In the genomic region with DNA sequence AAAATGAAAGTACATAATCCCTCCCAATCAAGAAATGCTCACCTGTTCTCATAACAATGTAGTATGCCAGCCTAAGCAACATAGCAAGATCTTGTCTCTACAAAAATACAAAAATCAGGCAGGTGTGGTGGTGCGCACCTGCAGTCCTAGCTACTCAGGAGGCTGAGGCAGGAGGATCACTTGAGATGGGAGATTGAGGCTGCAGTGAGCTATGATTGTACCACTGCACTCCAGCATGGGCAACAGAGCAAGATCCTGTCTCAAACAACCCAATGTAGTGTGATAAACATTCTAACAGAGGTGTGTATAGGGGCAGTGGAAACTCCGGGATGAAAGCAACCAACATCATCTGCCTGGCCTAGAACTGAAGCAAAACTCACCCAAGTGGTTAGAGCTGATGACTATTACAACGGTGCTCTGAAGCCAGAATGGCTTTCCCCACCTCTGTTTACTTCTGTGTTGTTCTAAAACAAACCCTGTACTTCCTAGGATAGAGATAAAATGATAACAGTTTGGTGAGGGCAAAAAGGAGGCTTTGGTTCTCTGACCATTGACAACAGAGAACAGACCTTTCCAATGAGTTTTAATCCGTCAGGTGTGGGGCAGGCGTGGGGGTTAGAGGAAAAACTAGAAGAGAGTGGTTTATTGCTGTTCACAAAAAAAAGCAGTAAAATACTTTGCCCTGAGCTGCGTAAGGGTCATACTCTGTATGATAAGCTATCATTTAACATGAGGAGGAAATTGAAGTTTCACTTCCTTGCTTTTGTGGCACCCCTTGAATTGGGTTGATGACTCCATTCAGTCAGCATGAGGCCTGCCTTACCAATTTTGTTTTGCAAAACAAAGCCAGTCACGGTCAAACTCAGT, we compare ENCODE assay signal across 29 cellular contexts. TPM values are rescaled to one million over a fixed set of nuclear protein-coding genes. Genes with fewer than 3 reads are reported as not detected.
DNase-seq lines count a peak whose midpoint lies in the region; ATAC-seq and TF ChIP-seq lines count a peak whose summit lies in the region.
"Had no signal": no experiment of that assay in that cellular context is flagged by ENCODE, and none has a peak within 500 bp of the region (broad histone marks: within the 10 kb centered on the region; RNA-seq: fewer than 3 reads in every experiment).

No MANE protein-coding gene starts in this region.

- H3K9ac ChIP-seq in BLaER1 (no peak overlapping the region), GM23248 (no peak overlapping the region)

- DNase-seq in GM23338 (ENCODE audit: low spot score), result no peak
- peak; percentile 17 for DNase-seq in NCI-H2227 treated with DMSO at 0.1 percent for 48 hours (lab: John Stamatoyannopoulos, UW)
- no peak for DNase-seq in GM23248
- DNase-seq in SW480 (ENCODE audit: low spot score), result no peak
- no peak for DNase-seq in dermis blood vessel endothelial cell
- DNase-seq in islet precursor cell, result no peak
- DNase-seq: activated CD4-positive, alpha-beta memory T cell treated with anti-CD3 and anti-CD28 coated beads for 36 hours; activated naive CD4-positive, alpha-beta T cell treated with anti-CD3 and anti-CD28 coated beads, Interleukin-2, amount 50 U/mL, for 16 hours; activated T-cell treated with anti-CD3 and anti-CD28 coated beads, Interleukin-2, amount 50 U/mL, for 4 hours; cerebellar nuclear complex; effector memory CD8-positive, alpha-beta T cell; esophagus squamous epithelium; left lung; MM.1S; NCI-H2029 treated with DMSO at 0.1 percent for 48 hours; NCI-H524; OCI-M1; SHP77; spleen; stimulated activated CD4-positive, alpha-beta T cell treated with anti-CD3 and anti-CD28 coated beads, Interleukin-4, amount 100 ng/mL, for 4 hours; substantia nigra had no signal

- H3K27me3 Mint-ChIP-seq in GM23338 (ENCODE audit: insufficient read depth, low read depth, poor library complexity), result peaks cover 46% of the 10 kb centered on the region
- H3K27me3 Mint-ChIP-seq in dendritic cell treated with granulocyte-macrophage colony-stimulating factor and Interleukin-4, amounts not matched to agents 40 ng/mL and 50 ng/mL, for 4 days, result peaks cover 28% of the 10 kb centered on the region

- H3F3A ChIP-seq in GM23338 (replicated peaks; ENCODE audit: low read depth), result no peaks in the 10 kb centered on the region
- H3F3A ChIP-seq in GM23248 (ENCODE audit: insufficient read depth), result no peaks in the 10 kb centered on the region

- TF ChIP-seq CTCF in GM23338 (conservative IDR thresholded peaks at IDR 0.05; ENCODE audit: low read depth in 2 of 2), result no peak

- H3K4me1 Mint-ChIP-seq in GM23338, result peaks cover 24% of the 10 kb centered on the region
- H3K4me1 Mint-ChIP-seq in dendritic cell treated with granulocyte-macrophage colony-stimulating factor and Interleukin-4, amounts not matched to agents 40 ng/mL and 50 ng/mL, for 4 days (ENCODE audit: low read depth), result peaks cover 9% of the 10 kb centered on the region

- H3K27me3 ChIP-seq in BLaER1 (no peaks in the 10 kb centered on the region), GM23338 (ENCODE audit: insufficient read depth) (peaks cover 61% of the 10 kb centered on the region), GM23248 (replicated peaks; ENCODE audit: insufficient read depth) (peaks cover 35% of the 10 kb centered on the region)
- H3K27me3 ChIP-seq: ascending aorta, vagina had no signal

- peak overlapping the region; percentile 29 for H3K4me2 ChIP-seq in BLaER1
- peak overlapping the region; percentile 61 for H3K4me2 ChIP-seq in GM23338
- H3K4me2 ChIP-seq in GM23248 (ENCODE audit: unreplicated experiment), result no peak overlapping the region
- H3K4me2 ChIP-seq: A549 had no signal

- in situ Hi-C loops in GM23248 (cut with MboI), result no loop called here

- H3K9me3 ChIP-seq in BLaER1 (no peaks in the 10 kb centered on the region), GM23248 (ENCODE audit: low read depth) (no peaks in the 10 kb centered on the region)
- H3K9me3 ChIP-seq: A549, ascending aorta, esophagus squamous epithelium, left lung, spleen, vagina had no signal

- H3K36me3 ChIP-seq in BLaER1 (no peaks in the 10 kb centered on the region), GM23338 (ENCODE audit: insufficient read depth) (no peaks in the 10 kb centered on the region), GM23248 (ENCODE audit: low read depth) (no peaks in the 10 kb centered on the region)
- H3K36me3 ChIP-seq: ascending aorta, esophagus squamous epithelium, left lung, spleen, vagina had no signal

- no peak overlapping the region for H3K4me3 ChIP-seq in BLaER1
- H3K4me3 ChIP-seq in GM23338, result peak overlapping the region; percentile 13; the same call in 1 of the 2 replicates
- H3K4me3 ChIP-seq in GM23248, result no peak overlapping the region
- H3K4me3 ChIP-seq: A549, ascending aorta, esophagus squamous epithelium, left lung, spleen, vagina had no signal

- H3K36me3 Mint-ChIP-seq in GM23338 (ENCODE audit: low read depth), result no peaks in the 10 kb centered on the region; the same call in 2 of the 3 replicates
- no peaks in the 10 kb centered on the region for H3K36me3 Mint-ChIP-seq in dendritic cell treated with granulocyte-macrophage colony-stimulating factor and Interleukin-4, amounts not matched to agents 40 ng/mL and 50 ng/mL, for 4 days (ENCODE audit: low read depth)
- H3K36me3 Mint-ChIP-seq: activated CD4-positive, alpha-beta memory T cell treated with anti-CD3 and anti-CD28 coated beads for 36 hours had no signal

- H3K27ac ChIP-seq in BLaER1 (0 out of 2 replicates have a peak overlapping the region, but pooled peaks have one; percentile 1), GM23338 (ENCODE audit: low read depth) (no peak overlapping the region), GM23248 (no peak overlapping the region)
- H3K27ac ChIP-seq: A549, ascending aorta, C4-2B, esophagus squamous epithelium, left lung, vagina had no signal

- no peak overlapping the region for H2AFZ ChIP-seq in GM23338
- H2AFZ ChIP-seq in GM23248, result no peak overlapping the region

- WGBS in GM23248 (ENCODE audit: low coverage in 1 of 2, low lambda C conversion rate in 2 of 2, missing lambda C conversion rate in 2 of 2), 2 experiments, result 48 to 55% methylated on average over 7 of the region's 7 CpGs

- H3K4me1 ChIP-seq in BLaER1 (peaks cover 14% of the 10 kb centered on the region), GM23338 (ENCODE audit: insufficient read depth) (peaks cover 18% of the 10 kb centered on the region), GM23248 (ENCODE audit: insufficient read depth) (no peaks in the 10 kb centered on the region)
- H3K4me1 ChIP-seq: A549, ascending aorta, esophagus squamous epithelium, left lung, vagina had no signal

- H3K4me3 Mint-ChIP-seq in GM23338, result 0 out of 3 replicates have a peak overlapping the region, but pooled peaks have one; percentile 0
- no peak overlapping the region for H3K4me3 Mint-ChIP-seq in dendritic cell treated with granulocyte-macrophage colony-stimulating factor and Interleukin-4, amounts not matched to agents 40 ng/mL and 50 ng/mL, for 4 days
- H3K4me3 Mint-ChIP-seq: activated CD4-positive, alpha-beta memory T cell treated with anti-CD3 and anti-CD28 coated beads for 36 hours; activated T-cell treated with anti-CD3 and anti-CD28 coated beads, Interleukin-2, amount 50 U/mL, for 4 hours; effector memory CD8-positive, alpha-beta T cell had no signal

- no peak overlapping the region for H3K27ac Mint-ChIP-seq in GM23338
- peak overlapping the region; percentile 26 for H3K27ac Mint-ChIP-seq in dendritic cell treated with granulocyte-macrophage colony-stimulating factor and Interleukin-4, amounts not matched to agents 40 ng/mL and 50 ng/mL, for 4 days
- H3K27ac Mint-ChIP-seq: activated CD4-positive, alpha-beta memory T cell treated with anti-CD3 and anti-CD28 coated beads for 36 hours; effector memory CD8-positive, alpha-beta T cell had no signal

- intact Hi-C loops in dendritic cell treated with granulocyte-macrophage colony-stimulating factor and Interleukin-4, amounts not matched to agents 40 ng/mL and 50 ng/mL, for 4 days (cut with micrococcal nuclease), result no loop called here

- peaks cover 4% of the 10 kb centered on the region; the same call in 1 of the 3 replicates for H3K9me3 Mint-ChIP-seq in GM23338
- no peaks in the 10 kb centered on the region for H3K9me3 Mint-ChIP-seq in dendritic cell treated with granulocyte-macrophage colony-stimulating factor and Interleukin-4, amounts not matched to agents 40 ng/mL and 50 ng/mL, for 4 days
- H3K9me3 Mint-ChIP-seq: activated CD4-positive, alpha-beta memory T cell treated with anti-CD3 and anti-CD28 coated beads for 36 hours; activated T-cell treated with anti-CD3 and anti-CD28 coated beads, Interleukin-2, amount 50 U/mL, for 4 hours; effector memory CD8-positive, alpha-beta T cell had no signal

- H3K79me2 ChIP-seq in GM23338 (replicated peaks; ENCODE audit: insufficient read depth) (no peaks in the 10 kb centered on the region), GM23248 (ENCODE audit: insufficient read depth) (no peaks in the 10 kb centered on the region)

- H4K20me1 ChIP-seq in BLaER1 (no peaks in the 10 kb centered on the region), GM23338 (replicated peaks; ENCODE audit: insufficient read depth) (0 out of 2 replicates have a peak, but pooled peaks cover 3% of the 10 kb centered on the region), GM23248 (ENCODE audit: insufficient read depth) (no peaks in the 10 kb centered on the region)

- ATAC-seq in GM23338, result peak; percentile 30
- ATAC-seq: A549; activated T-cell treated with anti-CD3 and anti-CD28 coated beads, Interleukin-2, amount 50 U/mL, for 4 hours; effector memory CD8-positive, alpha-beta T cell; left lung had no signal

- H3K9me2 ChIP-seq in GM23338 (ENCODE audit: insufficient read depth) (no peaks in the 10 kb centered on the region), GM23248 (ENCODE audit: insufficient read depth) (no peaks in the 10 kb centered on the region)

TF ChIP-seq in GM23338, 12 proteins besides CTCF, POLR2A, EP300 and RAD21 (continues in another document):
- no peak for TF ChIP-seq ZNF331 (CRISPR knock-in tag; IDR thresholded peaks at IDR 0.05; ENCODE audit: low read depth)
- TF ChIP-seq STAT1 (IDR thresholded peaks at IDR 0.05; ENCODE audit: unreplicated experiment), result no peak
- TF ChIP-seq ZNF114 (CRISPR knock-in tag; IDR thresholded peaks at IDR 0.05), result no peak

RNA-seq across cellular contexts. Expression of a gene that starts 18.9 kb away (rescaled TPM):
- not detected in 2 replicates for total RNA-seq in GM23338 (2014; rRNA removed; shearing (Covaris generic))
- polyA plus RNA-seq in GM23338 (2016; fragmentation: Nextera tagmentation; extraction: Ambion mirVana) (not detected in 2 replicates), GM23248 (2016; fragmentation: Nextera tagmentation; extraction: Ambion mirVana) (not detected in 2 replicates)
- total RNA-seq in GM23248 (2014; rRNA removed; shearing (Covaris generic)), result not detected in 2 replicates
- total RNA-seq in dermis blood vessel endothelial cell, result not detected in 2 replicates
- total RNA-seq: activated CD4-positive, alpha-beta memory T cell treated with anti-CD3 and anti-CD28 coated beads for 36 hours; activated T-cell treated with anti-CD3 and anti-CD28 coated beads, Interleukin-2, amount 50 U/mL, for 4 hours; ascending aorta; esophagus squamous epithelium; left lung; mucosa of gallbladder; T-helper 1 cell treated with Interleukin-12 subunit alpha and Interleukin-12 subunit beta and Interleukin-4 antibody, amounts not matched to agents 30 ng/mL and 1 ng/mL, for 36 hours; vagina had no signal
- polyA plus RNA-seq: A549 had no signal

RNA-seq across cellular contexts. Expression of a gene that starts 36.5 kb away (rescaled TPM):
- total RNA-seq in GM23338 (2014; rRNA removed; shearing (Covaris generic)), result not detected in 2 replicates
- 0.45 and 1.1 TPM in 2 replicates for polyA plus RNA-seq in GM23338 (2016; fragmentation: Nextera tagmentation; extraction: Ambion mirVana)
- not detected in 2 replicates for total RNA-seq in GM23248 (2014; rRNA removed; shearing (Covaris generic))
- polyA plus RNA-seq in GM23248 (2016; fragmentation: Nextera tagmentation; extraction: Ambion mirVana), result not detected in 2 replicates
- total RNA-seq in dermis blood vessel endothelial cell, result 1.5 and 2.4 TPM in 2 replicates
- total RNA-seq: activated CD4-positive, alpha-beta memory T cell treated with anti-CD3 and anti-CD28 coated beads for 36 hours; activated T-cell treated with anti-CD3 and anti-CD28 coated beads, Interleukin-2, amount 50 U/mL, for 4 hours; ascending aorta; T-helper 1 cell treated with Interleukin-12 subunit alpha and Interleukin-12 subunit beta and Interleukin-4 antibody, amounts not matched to agents 30 ng/mL and 1 ng/mL, for 36 hours; vagina had no signal
- polyA plus RNA-seq: A549 had no signal
